ENCODE assay signal across 2 cellular contexts in the genomic region with DNA sequence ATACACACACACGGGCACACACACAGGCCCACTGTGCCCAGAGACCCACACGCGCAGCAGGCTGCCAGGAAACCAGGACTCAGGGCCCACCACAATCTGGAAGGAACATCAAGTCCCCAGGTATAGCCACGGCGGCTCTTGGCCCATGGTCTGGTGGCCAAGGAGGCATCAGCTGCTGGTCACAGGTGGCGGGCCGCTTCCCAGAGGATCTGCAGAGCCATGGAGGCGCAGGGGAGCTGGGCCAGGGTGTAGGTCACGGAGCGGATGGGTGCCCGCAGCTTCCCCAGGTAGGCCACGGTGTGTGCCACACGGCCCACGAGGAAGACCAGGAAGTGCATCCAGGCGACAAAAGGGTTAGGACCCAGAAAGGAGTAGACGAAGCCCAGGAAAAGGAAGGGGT.
TF ChIP-seq lines count a peak whose summit lies in the region.

No MANE protein-coding gene starts in this region.

TF ChIP-seq in K562, 482 proteins besides CTCF, POLR2A, EP300 and RAD21 (continues in another document):
- TF ChIP-seq, protein P1, sequence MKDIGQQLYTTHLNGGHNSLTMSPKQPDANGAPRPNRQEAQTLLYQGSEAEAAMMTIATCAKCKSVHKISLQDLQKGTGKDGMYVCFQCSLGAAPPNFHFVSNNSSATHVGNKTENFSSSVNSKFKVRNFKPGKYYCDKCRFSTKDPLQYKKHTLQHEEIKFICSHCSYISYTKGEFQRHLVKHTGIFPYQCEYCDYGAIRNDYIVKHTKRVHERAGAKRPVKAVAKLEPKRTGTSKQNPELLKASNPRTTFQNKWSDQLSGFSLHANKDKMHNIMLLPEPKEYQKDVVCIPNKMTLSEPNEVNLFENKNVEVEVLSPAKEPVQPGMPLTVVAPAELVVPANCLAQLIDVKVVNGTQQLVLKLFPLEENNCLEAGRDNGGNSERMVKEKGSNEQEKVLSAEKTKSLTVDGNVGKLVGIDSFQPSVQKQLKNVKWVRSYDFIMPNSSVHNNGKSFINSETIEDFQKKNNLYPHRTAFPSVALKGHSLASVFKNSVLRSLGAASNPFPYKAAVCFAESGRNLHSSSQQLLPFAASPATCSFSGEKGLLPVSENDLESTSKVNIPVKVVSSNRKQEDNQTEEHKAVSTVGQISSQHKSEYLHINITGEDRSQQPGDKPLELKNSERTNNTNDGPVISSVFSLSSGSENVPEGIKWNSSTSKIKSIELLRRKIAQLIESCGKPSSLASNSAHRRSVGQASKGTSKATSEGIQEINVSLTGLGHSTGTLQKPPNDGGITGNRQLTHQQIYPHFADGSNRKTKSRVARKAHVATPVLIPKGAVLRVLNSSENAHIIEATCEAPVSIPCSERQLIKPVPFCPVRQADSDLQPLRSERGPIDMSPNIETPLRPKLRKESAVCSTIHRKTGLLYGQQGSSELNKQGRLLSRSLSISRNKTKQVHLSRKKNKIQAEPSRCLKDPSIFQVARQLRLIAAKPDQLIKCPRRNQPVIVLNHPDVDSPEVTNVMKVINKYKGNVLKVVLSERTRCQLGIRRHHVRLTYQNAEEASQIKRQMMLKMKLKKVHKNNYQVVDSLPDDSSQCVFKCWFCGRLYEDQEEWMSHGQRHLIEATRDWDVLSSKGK (CRISPR knock-in tag; IDR thresholded peaks at IDR 0.05), result no peak
- TF ChIP-seq CSDE1 (IDR thresholded peaks at IDR 0.05) (no peak), ZNF3 (CRISPR knock-in tag; IDR thresholded peaks at IDR 0.05) (no peak), TBP (optimal IDR thresholded peaks at IDR 0.05; ENCODE audit: low read depth, low read length) (peak; percentile 40), SMC3 (conservative IDR thresholded peaks at IDR 0.05; ENCODE audit: insufficient read depth, low read depth, low read length) (no peak), MECOM (CRISPR knock-in tag; IDR thresholded peaks at IDR 0.05) (no peak), KDM5B (IDR thresholded peaks at IDR 0.05; ENCODE audit: insufficient replicate concordance, low read depth, low read length) (peak; percentile 17), BMI1 (IDR thresholded peaks at IDR 0.05; ENCODE audit: low read length) (no peak), SP2 (IDR thresholded peaks at IDR 0.05; ENCODE audit: extremely low read depth, low read depth, low read length, poor library complexity, severe bottlenecking) (no peak), MYBL2 (IDR thresholded peaks at IDR 0.05; ENCODE audit: low read depth) (no peak), MYBL2 (CRISPR knock-in tag; IDR thresholded peaks at IDR 0.05; ENCODE audit: borderline replicate concordance) (no peak), POLR2G (IDR thresholded peaks at IDR 0.05; ENCODE audit: low read depth, low read length) (peak; percentile 55; the same call in 1 of the 2 replicates)
- TF ChIP-seq, protein P2, sequence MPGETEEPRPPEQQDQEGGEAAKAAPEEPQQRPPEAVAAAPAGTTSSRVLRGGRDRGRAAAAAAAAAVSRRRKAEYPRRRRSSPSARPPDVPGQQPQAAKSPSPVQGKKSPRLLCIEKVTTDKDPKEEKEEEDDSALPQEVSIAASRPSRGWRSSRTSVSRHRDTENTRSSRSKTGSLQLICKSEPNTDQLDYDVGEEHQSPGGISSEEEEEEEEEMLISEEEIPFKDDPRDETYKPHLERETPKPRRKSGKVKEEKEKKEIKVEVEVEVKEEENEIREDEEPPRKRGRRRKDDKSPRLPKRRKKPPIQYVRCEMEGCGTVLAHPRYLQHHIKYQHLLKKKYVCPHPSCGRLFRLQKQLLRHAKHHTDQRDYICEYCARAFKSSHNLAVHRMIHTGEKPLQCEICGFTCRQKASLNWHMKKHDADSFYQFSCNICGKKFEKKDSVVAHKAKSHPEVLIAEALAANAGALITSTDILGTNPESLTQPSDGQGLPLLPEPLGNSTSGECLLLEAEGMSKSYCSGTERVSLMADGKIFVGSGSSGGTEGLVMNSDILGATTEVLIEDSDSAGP (CRISPR knock-in tag; IDR thresholded peaks at IDR 0.05), result no peak
- TF ChIP-seq, protein P3, sequence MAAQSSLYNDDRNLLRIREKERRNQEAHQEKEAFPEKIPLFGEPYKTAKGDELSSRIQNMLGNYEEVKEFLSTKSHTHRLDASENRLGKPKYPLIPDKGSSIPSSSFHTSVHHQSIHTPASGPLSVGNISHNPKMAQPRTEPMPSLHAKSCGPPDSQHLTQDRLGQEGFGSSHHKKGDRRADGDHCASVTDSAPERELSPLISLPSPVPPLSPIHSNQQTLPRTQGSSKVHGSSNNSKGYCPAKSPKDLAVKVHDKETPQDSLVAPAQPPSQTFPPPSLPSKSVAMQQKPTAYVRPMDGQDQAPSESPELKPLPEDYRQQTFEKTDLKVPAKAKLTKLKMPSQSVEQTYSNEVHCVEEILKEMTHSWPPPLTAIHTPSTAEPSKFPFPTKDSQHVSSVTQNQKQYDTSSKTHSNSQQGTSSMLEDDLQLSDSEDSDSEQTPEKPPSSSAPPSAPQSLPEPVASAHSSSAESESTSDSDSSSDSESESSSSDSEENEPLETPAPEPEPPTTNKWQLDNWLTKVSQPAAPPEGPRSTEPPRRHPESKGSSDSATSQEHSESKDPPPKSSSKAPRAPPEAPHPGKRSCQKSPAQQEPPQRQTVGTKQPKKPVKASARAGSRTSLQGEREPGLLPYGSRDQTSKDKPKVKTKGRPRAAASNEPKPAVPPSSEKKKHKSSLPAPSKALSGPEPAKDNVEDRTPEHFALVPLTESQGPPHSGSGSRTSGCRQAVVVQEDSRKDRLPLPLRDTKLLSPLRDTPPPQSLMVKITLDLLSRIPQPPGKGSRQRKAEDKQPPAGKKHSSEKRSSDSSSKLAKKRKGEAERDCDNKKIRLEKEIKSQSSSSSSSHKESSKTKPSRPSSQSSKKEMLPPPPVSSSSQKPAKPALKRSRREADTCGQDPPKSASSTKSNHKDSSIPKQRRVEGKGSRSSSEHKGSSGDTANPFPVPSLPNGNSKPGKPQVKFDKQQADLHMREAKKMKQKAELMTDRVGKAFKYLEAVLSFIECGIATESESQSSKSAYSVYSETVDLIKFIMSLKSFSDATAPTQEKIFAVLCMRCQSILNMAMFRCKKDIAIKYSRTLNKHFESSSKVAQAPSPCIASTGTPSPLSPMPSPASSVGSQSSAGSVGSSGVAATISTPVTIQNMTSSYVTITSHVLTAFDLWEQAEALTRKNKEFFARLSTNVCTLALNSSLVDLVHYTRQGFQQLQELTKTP (IDR thresholded peaks at IDR 0.05; ENCODE audit: low read depth in 1 of 2, partially characterized antibody in 2 of 2), result no peak

TF ChIP-seq in GM12891, 5 proteins besides CTCF, POLR2A, EP300 and RAD21:
- TF ChIP-seq POLR2AphosphoS5 (IDR thresholded peaks at IDR 0.05; ENCODE audit: low read depth, low read length) (no peak), TAF1 (IDR thresholded peaks at IDR 0.05; ENCODE audit: low read depth, low read length) (no peak), POU2F2 (IDR thresholded peaks at IDR 0.05; ENCODE audit: low read depth, low read length) (no peak), PAX5 (IDR thresholded peaks at IDR 0.05; ENCODE audit: insufficient read depth, low read length, severe bottlenecking) (no peak), SPI1 (IDR thresholded peaks at IDR 0.05; ENCODE audit: low read depth, low read length) (no peak)
